Comparison of ENCODE assay signal across 1 cellular context in the genomic region with DNA sequence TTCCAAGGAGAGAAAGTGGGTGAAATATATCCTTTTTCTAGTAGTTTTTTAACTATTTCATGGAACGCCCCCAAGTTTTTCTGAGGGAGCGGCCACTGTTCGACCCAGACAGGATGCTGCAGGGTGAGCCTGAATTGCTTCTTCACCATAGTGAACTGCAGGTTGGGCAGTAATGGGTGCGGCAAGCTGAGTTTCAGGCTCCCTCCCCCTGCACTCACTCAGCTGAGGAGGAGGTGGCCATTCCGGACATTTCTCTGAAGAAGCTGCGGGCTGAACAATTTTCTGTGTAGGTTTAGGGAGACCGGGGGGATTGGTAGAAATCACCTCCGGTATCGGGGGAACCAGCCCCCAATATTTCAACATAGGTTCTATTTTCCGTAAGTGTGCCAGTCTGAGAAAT.
TF ChIP-seq lines count a peak whose summit lies in the region.

No MANE protein-coding gene starts in this region.

TF ChIP-seq in K562, 482 proteins besides CTCF, POLR2A, EP300 and RAD21:
- TF ChIP-seq GATAD2A (IDR thresholded peaks at IDR 0.05) (no peak), KLF10 (CRISPR knock-in tag; IDR thresholded peaks at IDR 0.05) (no peak), DACH1 (IDR thresholded peaks at IDR 0.05; ENCODE audit: partially characterized antibody) (peak; percentile 36), ETS2 (tag; IDR thresholded peaks at IDR 0.05; ENCODE audit: borderline replicate concordance, poor library complexity, severe bottlenecking) (no peak), COPS2 (conservative IDR thresholded peaks at IDR 0.05) (no peak), JUNB (CRISPR knock-in tag; conservative IDR thresholded peaks at IDR 0.05) (no peak), KLF16 (IDR thresholded peaks at IDR 0.05) (no peak)
- TF ChIP-seq, protein P1, sequence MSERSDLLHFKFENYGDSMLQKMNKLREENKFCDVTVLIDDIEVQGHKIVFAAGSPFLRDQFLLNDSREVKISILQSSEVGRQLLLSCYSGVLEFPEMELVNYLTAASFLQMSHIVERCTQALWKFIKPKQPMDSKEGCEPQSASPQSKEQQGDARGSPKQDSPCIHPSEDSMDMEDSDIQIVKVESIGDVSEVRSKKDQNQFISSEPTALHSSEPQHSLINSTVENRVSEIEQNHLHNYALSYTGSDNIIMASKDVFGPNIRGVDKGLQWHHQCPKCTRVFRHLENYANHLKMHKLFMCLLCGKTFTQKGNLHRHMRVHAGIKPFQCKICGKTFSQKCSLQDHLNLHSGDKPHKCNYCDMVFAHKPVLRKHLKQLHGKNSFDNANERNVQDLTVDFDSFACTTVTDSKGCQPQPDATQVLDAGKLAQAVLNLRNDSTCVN (CRISPR knock-in tag; IDR thresholded peaks at IDR 0.05): no peak
TF ChIP-seq in K562: peak in this region for 1.
